In genomic region chr17:76484228-76484725, GRCh38 we compare ENCODE assay signal across 1 cellular context.
TF ChIP-seq lines count a peak whose summit lies in the region.

No MANE protein-coding gene starts in this region.

TF ChIP-seq in K562, 482 proteins besides CTCF, POLR2A, EP300 and RAD21:
- TF ChIP-seq SAP30 (IDR thresholded peaks at IDR 0.05; ENCODE audit: borderline replicate concordance, insufficient read depth, low read depth, low read length, poor library complexity, severe bottlenecking) (no peak), SETDB1 (IDR thresholded peaks at IDR 0.05; ENCODE audit: low read length) (no peak), E2F6 (IDR thresholded peaks at IDR 0.05; ENCODE audit: borderline replicate concordance in 1 of 2, extremely low read depth in 1 of 2, insufficient read depth in 1 of 2, insufficient read length in 1 of 2, low read depth in 1 of 2, low read length in 1 of 2, poor library complexity in 1 of 2, severe bottlenecking in 1 of 2) (no peak), TCF7L2 (IDR thresholded peaks at IDR 0.05; ENCODE audit: low read depth, low read length) (no peak), ZNF212 (CRISPR knock-in tag; IDR thresholded peaks at IDR 0.05) (no peak), DEAF1 (CRISPR knock-in tag; IDR thresholded peaks at IDR 0.05) (no peak)
